Comparison of ENCODE assay signal across 1 cellular context in the genomic region with DNA sequence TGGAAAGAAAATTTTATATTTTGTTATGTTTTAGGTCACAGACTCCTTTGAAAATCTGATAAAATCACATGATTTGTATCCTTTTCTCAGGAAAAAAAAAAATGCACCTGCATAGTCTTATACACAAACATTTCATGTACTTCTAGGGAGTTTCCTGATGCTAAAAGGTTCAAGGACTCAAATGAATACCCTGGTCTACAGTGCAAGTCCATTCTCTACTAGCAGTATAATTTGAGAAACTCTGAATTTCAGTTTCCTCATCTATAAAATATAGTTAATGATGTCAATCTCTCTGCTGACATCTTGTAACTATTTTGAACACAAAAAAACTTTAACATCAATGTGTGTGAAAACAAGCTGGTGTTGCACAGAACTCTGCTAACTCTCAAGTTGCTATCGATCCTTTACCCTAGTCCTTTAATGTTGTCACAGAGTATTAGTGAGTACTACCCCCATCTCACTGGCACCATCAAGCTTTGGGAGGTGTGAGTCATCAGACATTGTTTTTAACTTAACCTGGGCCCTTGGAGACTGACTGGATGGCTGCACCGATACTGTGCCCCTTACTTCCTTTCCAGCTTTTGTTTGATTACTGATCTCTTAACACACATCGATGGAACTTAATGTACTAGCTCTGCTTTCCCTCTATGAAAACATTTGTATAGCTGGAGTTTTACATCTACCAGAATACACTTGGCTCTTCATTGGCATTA.
TF ChIP-seq lines count a peak whose summit lies in the region.

No MANE protein-coding gene starts in this region.

TF ChIP-seq in GM23338, 12 proteins besides CTCF, POLR2A, EP300 and RAD21 (continued from another document):
- TF ChIP-seq, protein P1, sequence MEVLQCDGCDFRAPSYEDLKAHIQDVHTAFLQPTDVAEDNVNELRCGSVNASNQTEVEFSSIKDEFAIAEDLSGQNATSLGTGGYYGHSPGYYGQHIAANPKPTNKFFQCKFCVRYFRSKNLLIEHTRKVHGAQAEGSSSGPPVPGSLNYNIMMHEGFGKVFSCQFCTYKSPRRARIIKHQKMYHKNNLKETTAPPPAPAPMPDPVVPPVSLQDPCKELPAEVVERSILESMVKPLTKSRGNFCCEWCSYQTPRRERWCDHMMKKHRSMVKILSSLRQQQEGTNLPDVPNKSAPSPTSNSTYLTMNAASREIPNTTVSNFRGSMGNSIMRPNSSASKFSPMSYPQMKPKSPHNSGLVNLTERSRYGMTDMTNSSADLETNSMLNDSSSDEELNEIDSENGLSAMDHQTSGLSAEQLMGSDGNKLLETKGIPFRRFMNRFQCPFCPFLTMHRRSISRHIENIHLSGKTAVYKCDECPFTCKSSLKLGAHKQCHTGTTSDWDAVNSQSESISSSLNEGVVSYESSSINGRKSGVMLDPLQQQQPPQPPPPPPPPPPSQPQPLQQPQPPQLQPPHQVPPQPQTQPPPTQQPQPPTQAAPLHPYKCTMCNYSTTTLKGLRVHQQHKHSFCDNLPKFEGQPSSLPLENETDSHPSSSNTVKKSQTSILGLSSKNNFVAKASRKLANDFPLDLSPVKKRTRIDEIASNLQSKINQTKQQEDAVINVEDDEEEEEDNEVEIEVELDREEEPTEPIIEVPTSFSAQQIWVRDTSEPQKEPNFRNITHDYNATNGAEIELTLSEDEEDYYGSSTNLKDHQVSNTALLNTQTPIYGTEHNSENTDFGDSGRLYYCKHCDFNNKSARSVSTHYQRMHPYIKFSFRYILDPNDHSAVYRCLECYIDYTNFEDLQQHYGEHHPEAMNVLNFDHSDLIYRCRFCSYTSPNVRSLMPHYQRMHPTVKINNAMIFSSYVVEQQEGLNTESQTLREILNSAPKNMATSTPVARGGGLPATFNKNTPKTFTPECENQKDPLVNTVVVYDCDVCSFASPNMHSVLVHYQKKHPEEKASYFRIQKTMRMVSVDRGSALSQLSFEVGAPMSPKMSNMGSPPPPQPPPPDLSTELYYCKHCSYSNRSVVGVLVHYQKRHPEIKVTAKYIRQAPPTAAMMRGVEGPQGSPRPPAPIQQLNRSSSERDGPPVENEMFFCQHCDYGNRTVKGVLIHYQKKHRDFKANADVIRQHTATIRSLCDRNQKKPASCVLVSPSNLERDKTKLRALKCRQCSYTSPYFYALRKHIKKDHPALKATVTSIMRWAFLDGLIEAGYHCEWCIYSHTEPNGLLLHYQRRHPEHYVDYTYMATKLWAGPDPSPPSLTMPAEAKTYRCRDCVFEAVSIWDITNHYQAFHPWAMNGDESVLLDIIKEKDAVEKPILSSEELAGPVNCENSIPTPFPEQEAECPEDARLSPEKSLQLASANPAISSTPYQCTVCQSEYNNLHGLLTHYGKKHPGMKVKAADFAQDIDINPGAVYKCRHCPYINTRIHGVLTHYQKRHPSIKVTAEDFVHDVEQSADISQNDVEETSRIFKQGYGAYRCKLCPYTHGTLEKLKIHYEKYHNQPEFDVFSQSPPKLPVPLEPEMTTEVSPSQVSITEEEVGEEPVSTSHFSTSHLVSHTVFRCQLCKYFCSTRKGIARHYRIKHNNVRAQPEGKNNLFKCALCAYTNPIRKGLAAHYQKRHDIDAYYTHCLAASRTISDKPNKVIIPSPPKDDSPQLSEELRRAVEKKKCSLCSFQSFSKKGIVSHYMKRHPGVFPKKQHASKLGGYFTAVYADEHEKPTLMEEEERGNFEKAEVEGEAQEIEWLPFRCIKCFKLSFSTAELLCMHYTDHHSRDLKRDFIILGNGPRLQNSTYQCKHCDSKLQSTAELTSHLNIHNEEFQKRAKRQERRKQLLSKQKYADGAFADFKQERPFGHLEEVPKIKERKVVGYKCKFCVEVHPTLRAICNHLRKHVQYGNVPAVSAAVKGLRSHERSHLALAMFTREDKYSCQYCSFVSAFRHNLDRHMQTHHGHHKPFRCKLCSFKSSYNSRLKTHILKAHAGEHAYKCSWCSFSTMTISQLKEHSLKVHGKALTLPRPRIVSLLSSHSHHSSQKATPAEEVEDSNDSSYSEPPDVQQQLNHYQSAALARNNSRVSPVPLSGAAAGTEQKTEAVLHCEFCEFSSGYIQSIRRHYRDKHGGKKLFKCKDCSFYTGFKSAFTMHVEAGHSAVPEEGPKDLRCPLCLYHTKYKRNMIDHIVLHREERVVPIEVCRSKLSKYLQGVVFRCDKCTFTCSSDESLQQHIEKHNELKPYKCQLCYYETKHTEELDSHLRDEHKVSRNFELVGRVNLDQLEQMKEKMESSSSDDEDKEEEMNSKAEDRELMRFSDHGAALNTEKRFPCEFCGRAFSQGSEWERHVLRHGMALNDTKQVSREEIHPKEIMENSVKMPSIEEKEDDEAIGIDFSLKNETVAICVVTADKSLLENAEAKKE (CRISPR knock-in tag; IDR thresholded peaks at IDR 0.05) = no peak
- TF ChIP-seq EZH2 (IDR thresholded peaks at IDR 0.05; ENCODE audit: low read depth, unreplicated experiment) (no peak), STAT1 (IDR thresholded peaks at IDR 0.05; ENCODE audit: unreplicated experiment) (no peak), CREB1 (CRISPR knock-in tag; IDR thresholded peaks at IDR 0.05; ENCODE audit: low read depth) (no peak), ZNF114 (CRISPR knock-in tag; IDR thresholded peaks at IDR 0.05) (no peak), NANOG (IDR thresholded peaks at IDR 0.05; ENCODE audit: borderline replicate concordance) (no peak), POLR2AphosphoS5 (IDR thresholded peaks at IDR 0.05; ENCODE audit: low read depth) (no peak)
- TF ChIP-seq, protein P2, sequence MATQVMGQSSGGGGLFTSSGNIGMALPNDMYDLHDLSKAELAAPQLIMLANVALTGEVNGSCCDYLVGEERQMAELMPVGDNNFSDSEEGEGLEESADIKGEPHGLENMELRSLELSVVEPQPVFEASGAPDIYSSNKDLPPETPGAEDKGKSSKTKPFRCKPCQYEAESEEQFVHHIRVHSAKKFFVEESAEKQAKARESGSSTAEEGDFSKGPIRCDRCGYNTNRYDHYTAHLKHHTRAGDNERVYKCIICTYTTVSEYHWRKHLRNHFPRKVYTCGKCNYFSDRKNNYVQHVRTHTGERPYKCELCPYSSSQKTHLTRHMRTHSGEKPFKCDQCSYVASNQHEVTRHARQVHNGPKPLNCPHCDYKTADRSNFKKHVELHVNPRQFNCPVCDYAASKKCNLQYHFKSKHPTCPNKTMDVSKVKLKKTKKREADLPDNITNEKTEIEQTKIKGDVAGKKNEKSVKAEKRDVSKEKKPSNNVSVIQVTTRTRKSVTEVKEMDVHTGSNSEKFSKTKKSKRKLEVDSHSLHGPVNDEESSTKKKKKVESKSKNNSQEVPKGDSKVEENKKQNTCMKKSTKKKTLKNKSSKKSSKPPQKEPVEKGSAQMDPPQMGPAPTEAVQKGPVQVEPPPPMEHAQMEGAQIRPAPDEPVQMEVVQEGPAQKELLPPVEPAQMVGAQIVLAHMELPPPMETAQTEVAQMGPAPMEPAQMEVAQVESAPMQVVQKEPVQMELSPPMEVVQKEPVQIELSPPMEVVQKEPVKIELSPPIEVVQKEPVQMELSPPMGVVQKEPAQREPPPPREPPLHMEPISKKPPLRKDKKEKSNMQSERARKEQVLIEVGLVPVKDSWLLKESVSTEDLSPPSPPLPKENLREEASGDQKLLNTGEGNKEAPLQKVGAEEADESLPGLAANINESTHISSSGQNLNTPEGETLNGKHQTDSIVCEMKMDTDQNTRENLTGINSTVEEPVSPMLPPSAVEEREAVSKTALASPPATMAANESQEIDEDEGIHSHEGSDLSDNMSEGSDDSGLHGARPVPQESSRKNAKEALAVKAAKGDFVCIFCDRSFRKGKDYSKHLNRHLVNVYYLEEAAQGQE (IDR thresholded peaks at IDR 0.05; ENCODE audit: unreplicated experiment) = no peak
